15 cellular contexts compared by ENCODE assay signal in the genomic region with DNA sequence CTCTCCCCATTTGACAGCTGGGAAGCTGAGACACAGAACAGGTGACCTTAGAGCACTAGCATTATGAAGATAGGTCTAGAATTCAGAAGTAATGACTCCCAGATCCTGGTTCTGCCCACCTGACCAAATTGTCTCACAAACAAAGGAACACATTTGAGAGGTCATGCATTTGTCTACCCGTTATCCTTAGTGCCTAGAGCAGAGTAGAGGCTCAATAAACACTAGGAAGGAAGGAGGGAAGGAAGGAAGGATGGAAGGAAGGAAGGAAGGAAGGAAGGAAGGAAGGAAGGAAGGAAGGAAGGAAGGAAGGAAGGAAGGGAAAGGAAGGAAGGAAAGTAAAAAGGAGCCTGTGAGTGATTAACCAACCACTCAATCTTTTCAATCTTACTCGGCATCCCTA.
DNase-seq lines count a peak whose midpoint lies in the region; ATAC-seq, FAIRE-seq and TF ChIP-seq lines count a peak whose summit lies in the region.
"Had no signal": no experiment of that assay in that cellular context is flagged by ENCODE, and none has a peak within 500 bp of the region (broad histone marks: within the 10 kb centered on the region; RNA-seq: fewer than 3 reads in every experiment).

No MANE protein-coding gene starts in this region.

- no peaks in the 10 kb centered on the region for H4K20me1 ChIP-seq in HepG2 (ENCODE audit: insufficient read depth, low read length)
- H4K20me1 ChIP-seq in astrocyte (ENCODE audit: insufficient read depth, low read length), result no peaks in the 10 kb centered on the region
- H4K20me1 ChIP-seq: BLaER1 treated with 17β-estradiol and CSF1 and Interleukin-3, amounts not matched to agents 10 nM and 100 nM had no signal

- no peak for ATAC-seq in HepG2
- no peak for ATAC-seq in right lobe of liver
- ATAC-seq: GM23338 had no signal

- H3K4me1 Mint-ChIP-seq in astrocyte (ENCODE audit: low read depth, unreplicated experiment) (peaks cover 38% of the 10 kb centered on the region), nephron progenitor cell (peaks cover 5% of the 10 kb centered on the region)
- H3K4me1 Mint-ChIP-seq: CD4-positive, CD25-positive, alpha-beta regulatory T cell had no signal

- no peak for TF ChIP-seq CTCF in HepG2 (CRISPR knock-in tag; IDR thresholded peaks at IDR 0.05)
- TF ChIP-seq CTCF in right lobe of liver (IDR thresholded peaks at IDR 0.05), result no peak
- TF ChIP-seq CTCF in astrocyte (IDR thresholded peaks at IDR 0.05; ENCODE audit: insufficient read depth, low read depth, low read length), result no peak
- no peak for TF ChIP-seq CTCF in nephron progenitor cell (IDR thresholded peaks at IDR 0.05)

- TF ChIP-seq EP300 in HepG2 (IDR thresholded peaks at IDR 0.05; ENCODE audit: low read depth in 2 of 2, low read length in 2 of 2), result no peak
- no peak for TF ChIP-seq EP300 in HepG2 (CRISPR knock-in tag; IDR thresholded peaks at IDR 0.05; ENCODE audit: borderline replicate concordance)

- no peak overlapping the region for H2AFZ ChIP-seq in HepG2 (ENCODE audit: low read length)
- no peak overlapping the region for H2AFZ ChIP-seq in astrocyte (ENCODE audit: low read depth, low read length)

- H3K4me1 ChIP-seq in HepG2 (ENCODE audit: insufficient read depth, low read length) (no peaks in the 10 kb centered on the region), right lobe of liver (no peaks in the 10 kb centered on the region), astrocyte (ENCODE audit: insufficient read depth, low read length) (peaks cover 3% of the 10 kb centered on the region)
- no peaks in the 10 kb centered on the region for H3K4me1 ChIP-seq in effector memory CD4-positive, alpha-beta T cell (ENCODE audit: control insufficient read depth, insufficient read depth, low read length, poor library complexity, severe bottlenecking)
- H3K4me1 ChIP-seq: BLaER1 treated with 17β-estradiol and CSF1 and Interleukin-3, amounts not matched to agents 10 nM and 100 nM had no signal

- WGBS in HepG2 (ENCODE audit: low lambda C conversion rate), result 27% methylated on average over 2 of the region's 2 CpGs
- whole genome bisulfite sequencing in right lobe of liver (ENCODE audit: insufficient coverage, low coverage, low lambda C conversion rate, missing lambda C conversion rate), result 81% methylated on average over 2 of the region's 2 CpGs

- BruUV-seq in HepG2 (replicated peaks; lab: Mats Ljungman, UMichigan), result no TSS peak

- peak overlapping the region; percentile 55 for H3K27ac Mint-ChIP-seq in astrocyte (ENCODE audit: unreplicated experiment)
- peak overlapping the region; percentile 87 for H3K27ac Mint-ChIP-seq in nephron progenitor cell

- no peak for TF ChIP-seq RAD21 in HepG2 (CRISPR knock-in tag; IDR thresholded peaks at IDR 0.05)

- DNase-seq in HepG2 (ENCODE audit: low spot score) (no peak), right lobe of liver (no peak), astrocyte (ENCODE audit: low read depth) (no peak), nephron progenitor cell (no peak), NCI-H2196 (lab: John Stamatoyannopoulos, UW; ENCODE audit: unreplicated experiment) (no peak), DMS53 (lab: John Stamatoyannopoulos, UW) (no peak)
- no peak for DNase-seq in effector memory CD4-positive, alpha-beta T cell
- DNase-seq: ACHN; CD4-positive, CD25-positive, alpha-beta regulatory T cell; KBM-7 had no signal

- no peak overlapping the region for H3K9ac ChIP-seq in HepG2 (ENCODE audit: insufficient read depth, low read depth, low read length)
- H3K9ac ChIP-seq in astrocyte (ENCODE audit: low read length), result no peak overlapping the region
- H3K9ac ChIP-seq: BLaER1 treated with 17β-estradiol and CSF1 and Interleukin-3, amounts not matched to agents 10 nM and 100 nM had no signal

- POLR2A ChIA-PET in HepG2 (lab: Yijun Ruan, JAX), result no interaction called here

- H3K9me3 Mint-ChIP-seq in astrocyte (ENCODE audit: unreplicated experiment), result peaks cover 1% of the 10 kb centered on the region
- no peaks in the 10 kb centered on the region for H3K9me3 Mint-ChIP-seq in nephron progenitor cell
- H3K9me3 Mint-ChIP-seq: GM23338 had no signal

- H3K4me2 ChIP-seq in HepG2 (ENCODE audit: low read depth, low read length), result no peak overlapping the region
- H3K4me2 ChIP-seq in astrocyte (ENCODE audit: low read length), result no peak overlapping the region
- H3K4me2 ChIP-seq: BLaER1 treated with 17β-estradiol and CSF1 and Interleukin-3, amounts not matched to agents 10 nM and 100 nM had no signal

- H3K27me3 ChIP-seq in HepG2 (ENCODE audit: control insufficient read depth in 1 of 2, insufficient read depth in 2 of 2, low read length in 2 of 2) (peaks cover 0 to 24% of the 10 kb centered on the region in 2 experiments; a peak in 2 of 5 replicates), right lobe of liver (no peaks in the 10 kb centered on the region), astrocyte (ENCODE audit: insufficient read depth, low read length) (peaks cover 2% of the 10 kb centered on the region)
- H3K27me3 ChIP-seq in effector memory CD4-positive, alpha-beta T cell (replicated peaks; ENCODE audit: control insufficient read depth, insufficient read depth, low read length, poor library complexity, severe bottlenecking), result no peaks in the 10 kb centered on the region
- H3K27me3 ChIP-seq: BLaER1 treated with 17β-estradiol and CSF1 and Interleukin-3, amounts not matched to agents 10 nM and 100 nM had no signal

- H3K36me3 Mint-ChIP-seq in astrocyte (ENCODE audit: low read depth, unreplicated experiment), result no peaks in the 10 kb centered on the region
- H3K36me3 Mint-ChIP-seq in nephron progenitor cell (ENCODE audit: low read depth), result peaks cover 8% of the 10 kb centered on the region
- H3K36me3 Mint-ChIP-seq: CD4-positive, CD25-positive, alpha-beta regulatory T cell had no signal

- no peaks in the 10 kb centered on the region for H3K9me3 ChIP-seq in HepG2 (ENCODE audit: low read length)
- H3K9me3 ChIP-seq in right lobe of liver, result no peaks in the 10 kb centered on the region
- no peaks in the 10 kb centered on the region for H3K9me3 ChIP-seq in astrocyte (ENCODE audit: insufficient read depth, low read depth, low read length)
- no peaks in the 10 kb centered on the region for H3K9me3 ChIP-seq in effector memory CD4-positive, alpha-beta T cell (ENCODE audit: control insufficient read depth, low read length)
- H3K9me3 ChIP-seq: BLaER1 treated with 17β-estradiol and CSF1 and Interleukin-3, amounts not matched to agents 10 nM and 100 nM; HAP-1 had no signal

- no peak overlapping the region for H3K4me3 Mint-ChIP-seq in astrocyte (ENCODE audit: unreplicated experiment)
- H3K4me3 Mint-ChIP-seq in nephron progenitor cell, result no peak overlapping the region
- H3K4me3 Mint-ChIP-seq: CD4-positive, CD25-positive, alpha-beta regulatory T cell; GM23338 had no signal

- CTCF ChIA-PET in HepG2 (lab: Yijun Ruan, JAX; ENCODE audit: low intra/inter-chr PET ratio, low total read pairs), result no interaction called here

- intact Hi-C loops in HepG2 (cut with micrococcal nuclease; ENCODE audit: unreplicated experiment), result no loop called here
- intact Hi-C loops in right lobe of liver (cut with DNase I), result no loop called here

- H3K79me2 ChIP-seq in HepG2 (ENCODE audit: insufficient read depth, low read length), result no peaks in the 10 kb centered on the region
- no peaks in the 10 kb centered on the region for H3K79me2 ChIP-seq in astrocyte (ENCODE audit: insufficient read depth, low read length)

- in situ Hi-C loops in HepG2 (cut with HindIII; ENCODE audit: extremely low pct_ligation_motif_present, low pct_unique_long_range_greater_than_20kb), result no loop called here

- no peaks in the 10 kb centered on the region for H3K36me3 ChIP-seq in HepG2 (replicated peaks in 1 of 2; ENCODE audit: control insufficient read depth in 1 of 2, insufficient read depth in 2 of 2, low read length in 2 of 2)
- no peaks in the 10 kb centered on the region for H3K36me3 ChIP-seq in right lobe of liver
- H3K36me3 ChIP-seq in astrocyte (ENCODE audit: insufficient read depth, low read length), result no peaks in the 10 kb centered on the region
- no peaks in the 10 kb centered on the region for H3K36me3 ChIP-seq in effector memory CD4-positive, alpha-beta T cell (ENCODE audit: control insufficient read depth, insufficient read depth, low read length)
- H3K36me3 ChIP-seq: BLaER1 treated with 17β-estradiol and CSF1 and Interleukin-3, amounts not matched to agents 10 nM and 100 nM; HAP-1 had no signal

- no peak overlapping the region for H3K4me3 ChIP-seq in HepG2 (replicated peaks in 1 of 3; ENCODE audit: insufficient read depth in 1 of 3, low read depth in 2 of 3, low read length in 3 of 3)
- H3K4me3 ChIP-seq in right lobe of liver, result no peak overlapping the region
- H3K4me3 ChIP-seq in astrocyte (ENCODE audit: insufficient read depth, low read depth, low read length), result no peak overlapping the region
- no peak overlapping the region for H3K4me3 ChIP-seq in effector memory CD4-positive, alpha-beta T cell (ENCODE audit: insufficient read depth, low read depth, low read length, poor library complexity, severe bottlenecking)
- H3K4me3 ChIP-seq: BLaER1 treated with 17β-estradiol and CSF1 and Interleukin-3, amounts not matched to agents 10 nM and 100 nM; GM23338; HAP-1 had no signal

- no peaks in the 10 kb centered on the region for H3K27me3 Mint-ChIP-seq in astrocyte (ENCODE audit: low read depth, unreplicated experiment)
- no peaks in the 10 kb centered on the region for H3K27me3 Mint-ChIP-seq in nephron progenitor cell (ENCODE audit: low read depth, poor library complexity)

- H3K27ac ChIP-seq in HepG2 (ENCODE audit: extremely low read length, insufficient read depth, low read length) (no peak overlapping the region), right lobe of liver (no peak overlapping the region), astrocyte (ENCODE audit: low read depth, low read length) (no peak overlapping the region)
- H3K27ac ChIP-seq in effector memory CD4-positive, alpha-beta T cell (ENCODE audit: insufficient read depth, low read length, poor library complexity, severe bottlenecking), result no peak overlapping the region
- H3K27ac ChIP-seq: 22Rv1; BLaER1 treated with 17β-estradiol and CSF1 and Interleukin-3, amounts not matched to agents 10 nM and 100 nM; HL-60 had no signal

- FAIRE-seq in HepG2 (lab: Jason Lieb, UNC), result no peak
- FAIRE-seq in astrocyte (lab: Jason Lieb, UNC), result no peak

- TF ChIP-seq POLR2A in HepG2 (IDR thresholded peaks at IDR 0.05; ENCODE audit: insufficient read depth in 1 of 2, low read depth in 2 of 2, low read length in 2 of 2), result no peak
- no peak for TF ChIP-seq POLR2A in right lobe of liver (IDR thresholded peaks at IDR 0.05)

TF ChIP-seq in HepG2, 621 proteins besides CTCF, POLR2A, EP300 and RAD21:
- TF ChIP-seq ZNF556 (CRISPR knock-in tag; IDR thresholded peaks at IDR 0.05; ENCODE audit: borderline replicate concordance) (no peak), PCBP2 (optimal IDR thresholded peaks at IDR 0.05; ENCODE audit: low read depth, low read length, poor library complexity, severe bottlenecking) (peak; percentile 48), ZNF24 (IDR thresholded peaks at IDR 0.05) (no peak), NFE2 (CRISPR knock-in tag; IDR thresholded peaks at IDR 0.05) (no peak), KLF13 (CRISPR knock-in tag; IDR thresholded peaks at IDR 0.05) (no peak)
